Comparison of ENCODE assay signal across 8 cellular contexts in the genomic region with DNA sequence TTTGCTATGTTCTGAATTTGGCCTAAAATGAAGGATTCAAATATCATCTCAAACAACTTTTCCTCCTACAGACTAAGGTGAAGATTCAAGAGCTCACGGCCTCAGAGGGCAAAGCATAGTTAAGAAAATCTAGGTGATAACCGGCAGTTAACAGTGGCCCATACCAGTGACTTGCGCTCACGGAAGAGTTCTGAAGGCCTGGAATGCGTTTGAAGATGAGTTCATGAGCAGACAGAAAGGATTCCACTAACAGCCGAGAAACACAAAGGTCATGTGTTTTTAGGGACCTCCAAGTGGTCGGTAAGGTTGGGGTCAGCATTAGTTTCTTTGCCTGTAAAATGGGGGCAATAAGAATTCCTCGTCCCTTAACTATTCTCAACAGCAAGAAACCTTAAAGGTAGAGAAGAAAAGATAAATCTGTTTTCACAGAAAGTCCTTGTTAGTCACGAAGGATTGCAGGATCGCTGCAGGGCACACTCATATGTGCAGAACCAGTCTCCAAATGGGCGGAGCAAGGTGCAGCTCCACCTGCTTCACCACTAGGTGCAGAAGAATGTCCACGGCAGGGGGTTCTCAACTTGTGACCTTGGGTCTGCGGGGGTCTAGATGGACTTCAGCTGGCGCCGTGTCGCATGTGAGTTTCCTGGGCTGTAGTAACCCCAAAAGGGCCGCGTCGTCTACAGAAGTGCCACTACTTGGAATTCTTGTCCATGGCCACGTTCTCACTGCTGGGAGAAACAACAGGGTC. TPM values are rescaled to one million over a fixed set of nuclear protein-coding genes. Genes with fewer than 3 reads are reported as not detected.
A peak's percentile ranks its signal among the peaks of the same experiment; 100 is the strongest.
DNase-seq lines count a peak whose midpoint lies in the region; ATAC-seq and TF ChIP-seq lines count a peak whose summit lies in the region.

No MANE protein-coding gene starts in this region.

- TF ChIP-seq CTCF in GM20000 (IDR thresholded peaks at IDR 0.05; ENCODE audit: extremely low read depth, missing control alignments) (no peak), KMS-11 (conservative IDR thresholded peaks at IDR 0.05; ENCODE audit: low read depth, low read length) (peak; percentile 38; the same call in 1 of the 2 replicates), esophagus muscularis mucosa (IDR thresholded peaks at IDR 0.05) (peak in 1 of 3 experiments; percentile 22), omental fat pad (IDR thresholded peaks at IDR 0.05) (peak in 1 of 3 donors; percentile 27), uterus (IDR thresholded peaks at IDR 0.05) (peak in 2 of 4 experiments; percentile 2 to 4)

- no peaks in the 10 kb centered on the region for H3K9me3 ChIP-seq in CD8-positive, alpha-beta memory T cell (ENCODE audit: low read length)
- H3K9me3 ChIP-seq in esophagus muscularis mucosa (no peaks in the 10 kb centered on the region), uterus (no peaks in the 10 kb centered on the region)

- peaks cover 41% of the 10 kb centered on the region for H3K79me2 ChIP-seq in KMS-11 (ENCODE audit: insufficient read depth, low read depth)

- no peak for TF ChIP-seq EP300 in esophagus muscularis mucosa (IDR thresholded peaks at IDR 0.05)

- H3K9me3 Mint-ChIP-seq in CD8-positive, alpha-beta memory T cell: no peaks in the 10 kb centered on the region
- no peaks in the 10 kb centered on the region for H3K9me3 Mint-ChIP-seq in activated CD4-positive, alpha-beta memory T cell treated with anti-CD3 and anti-CD28 coated beads for 36 hours

- peak overlapping the region; percentile 97 for H3K4me3 ChIP-seq in CD8-positive, alpha-beta memory T cell (ENCODE audit: low read length)
- H3K4me3 ChIP-seq in KMS-11 (IDR thresholded peaks at IDR 0.05; ENCODE audit: insufficient read depth, low read depth, low read length) (peak overlapping the region; percentile 76), esophagus muscularis mucosa (peak overlapping the region; percentile 70 to 96 (median 78)), uterus (peak overlapping the region; percentile 81 to 85)

- H3K36me3 Mint-ChIP-seq in CD8-positive, alpha-beta memory T cell: peaks cover 0 to 13% (median 4%) of the 10 kb centered on the region in 3 donors
- peaks cover 8% of the 10 kb centered on the region for H3K36me3 Mint-ChIP-seq in activated CD4-positive, alpha-beta memory T cell treated with anti-CD3 and anti-CD28 coated beads for 36 hours

- H3K9ac ChIP-seq in KMS-11: peak overlapping the region; percentile 71; the same call in 1 of the 2 replicates

- H3K4me1 ChIP-seq in CD8-positive, alpha-beta memory T cell (ENCODE audit: insufficient read depth, low read length): peaks cover 29% of the 10 kb centered on the region
- H3K4me1 ChIP-seq in KMS-11 (ENCODE audit: low read depth, poor library complexity, severe bottlenecking): peaks cover 25% of the 10 kb centered on the region
- peaks cover 18 to 34% (median 29%) of the 10 kb centered on the region in 4 donors for H3K4me1 ChIP-seq in esophagus muscularis mucosa
- peaks cover 4 to 6% of the 10 kb centered on the region in 2 donors for H3K4me1 ChIP-seq in uterus

- H3K4me2 ChIP-seq in KMS-11: peak overlapping the region; percentile 81

- DNase-seq in CD8-positive, alpha-beta memory T cell: peak in 3 of 5 donors; percentile 13 to 67 (median 33)
- DNase-seq in GM20000 (ENCODE audit: low spot score): peak; percentile 38
- DNase-seq in activated CD4-positive, alpha-beta memory T cell treated with anti-CD3 and anti-CD28 coated beads for 36 hours: peak; percentile 68
- DNase-seq in esophagus muscularis mucosa (ENCODE audit: extremely low spot score): no peak
- DNase-seq in omental fat pad (ENCODE audit: low spot score): no peak
- peak in 1 of 2 donors; percentile 27 for DNase-seq in uterus

- H3K4me1 Mint-ChIP-seq in CD8-positive, alpha-beta memory T cell: peaks cover 49 to 59% (median 56%) of the 10 kb centered on the region in 3 donors
- peaks cover 33% of the 10 kb centered on the region for H3K4me1 Mint-ChIP-seq in activated CD4-positive, alpha-beta memory T cell treated with anti-CD3 and anti-CD28 coated beads for 36 hours (ENCODE audit: low read depth)

- H3K36me3 ChIP-seq in CD8-positive, alpha-beta memory T cell (ENCODE audit: insufficient read depth, low read length): no peaks in the 10 kb centered on the region
- H3K36me3 ChIP-seq in KMS-11 (ENCODE audit: insufficient read depth): no peaks in the 10 kb centered on the region
- H3K36me3 ChIP-seq in esophagus muscularis mucosa: no peaks in the 10 kb centered on the region
- no peaks in the 10 kb centered on the region for H3K36me3 ChIP-seq in uterus

- CTCF ChIA-PET in CD8-positive, alpha-beta memory T cell (lab: Charles Lee): interaction anchor here (0.9 to 1.1 kb wide), 3 partner anchors 11 to 95 kb away, joined by 3 to 4 read pairs (median 3); no protein-coding TSS in a partner anchor
- CTCF ChIA-PET in activated CD4-positive, alpha-beta memory T cell treated with anti-CD3 and anti-CD28 coated beads for 36 hours (lab: Charles Lee): interaction anchor here (0.6 to 1.4 kb wide), 4 partner anchors 21 to 91 kb away, joined by 3 to 8 read pairs (median 4); a partner anchor contains a TSS

- TF ChIP-seq POLR2A in esophagus muscularis mucosa (IDR thresholded peaks at IDR 0.05; ENCODE audit: low read depth) (no peak), uterus (IDR thresholded peaks at IDR 0.05) (no peak)

- H3K27ac ChIP-seq in CD8-positive, alpha-beta memory T cell (ENCODE audit: low read depth, low read length): peak overlapping the region; percentile 79
- H3K27ac ChIP-seq in KMS-11 (peak overlapping the region; percentile 13; the same call in 1 of the 2 replicates), esophagus muscularis mucosa (replicated peaks in 1 of 4) (peak overlapping the region; percentile 73 to 85 (median 82)), uterus (peak overlapping the region; percentile 71 to 78)

- POLR2A ChIA-PET in CD8-positive, alpha-beta memory T cell (lab: Charles Lee): interaction anchor here (1.4 kb wide), 1 partner anchor 63 kb away, joined by 13 read pairs; a partner anchor contains a TSS
- POLR2A ChIA-PET in activated CD4-positive, alpha-beta memory T cell treated with anti-CD3 and anti-CD28 coated beads for 36 hours (lab: Charles Lee): interaction anchor here (0.6 to 1.7 kb wide), 2 partner anchors 37 to 91 kb away, joined by 4 to 7 read pairs; no protein-coding TSS in a partner anchor

- no peaks in the 10 kb centered on the region for H3K27me3 Mint-ChIP-seq in CD8-positive, alpha-beta memory T cell
- H3K27me3 Mint-ChIP-seq in activated CD4-positive, alpha-beta memory T cell treated with anti-CD3 and anti-CD28 coated beads for 36 hours: no peaks in the 10 kb centered on the region

- H4K20me1 ChIP-seq in KMS-11 (ENCODE audit: insufficient read depth): no peaks in the 10 kb centered on the region

- peak overlapping the region; percentile 80 for H2AFZ ChIP-seq in KMS-11 (ENCODE audit: low read depth)

- ATAC-seq in omental fat pad (ENCODE audit: low FRiP score) (peak; percentile 49), GM21786 (IDR thresholded peaks at IDR 0.05; ENCODE audit: unreplicated experiment) (no peak)

- H3K27me3 ChIP-seq in CD8-positive, alpha-beta memory T cell (ENCODE audit: insufficient read depth, low read length, poor library complexity, severe bottlenecking): no peaks in the 10 kb centered on the region
- H3K27me3 ChIP-seq in KMS-11 (ENCODE audit: insufficient read depth, low read depth) (no peaks in the 10 kb centered on the region), esophagus muscularis mucosa (no peaks in the 10 kb centered on the region), uterus (no peaks in the 10 kb centered on the region)

- peak overlapping the region; percentile 86 to 99 (median 96) for H3K27ac Mint-ChIP-seq in CD8-positive, alpha-beta memory T cell
- H3K27ac Mint-ChIP-seq in activated CD4-positive, alpha-beta memory T cell treated with anti-CD3 and anti-CD28 coated beads for 36 hours: peak overlapping the region; percentile 89

- intact Hi-C loops in activated CD4-positive, alpha-beta memory T cell treated with anti-CD3 and anti-CD28 coated beads for 36 hours (cut with micrococcal nuclease): loop anchor here (1.0 to 2.0 kb wide), 3 partner anchors 63 to 90 kb away; a partner anchor contains a TSS
- intact Hi-C loops in esophagus muscularis mucosa (cut with DNase I): loop anchor here (5.0 kb wide), 1 partner anchor 63 kb away; a partner anchor contains a TSS
- intact Hi-C loops in uterus (cut with DNase I; ENCODE audit: low total_unique reads): no loop called here

- 38% methylated on average over 20 of the region's 20 CpGs for WGBS in esophagus muscularis mucosa

- H3K4me3 Mint-ChIP-seq in CD8-positive, alpha-beta memory T cell: peak overlapping the region; percentile 93 to 98 (median 96)
- peak overlapping the region; percentile 91 for H3K4me3 Mint-ChIP-seq in activated CD4-positive, alpha-beta memory T cell treated with anti-CD3 and anti-CD28 coated beads for 36 hours

RNA-seq across cellular contexts. Expression of a gene that starts 0.7 kb away (rescaled TPM):
- 10 to 100 TPM; 69.0 to 70.2 TPM for total RNA-seq in CD8-positive, alpha-beta memory T cell
- 49.5 TPM for polyA plus RNA-seq in CD8-positive, alpha-beta memory T cell
- 10 to 100 TPM; 50.7 to 52.7 TPM for total RNA-seq in activated CD4-positive, alpha-beta memory T cell treated with anti-CD3 and anti-CD28 coated beads for 36 hours
- total RNA-seq in esophagus muscularis mucosa: 1 to 10 TPM; 6.6 to 8.6 (median 7.4) TPM
- 10 to 100 TPM in 2 of 4 donors, 1 to 10 TPM in 2; 7.9 to 20.5 (median 10.9) TPM for total RNA-seq in omental fat pad
- 10 to 100 TPM in 2 of 4 donors, 1 to 10 TPM in 1, under 1 TPM in 1; 0.29 to 19.4 (median 8.8) TPM for total RNA-seq in uterus

Comparison
In these comparisons a context has a peak if more than half of its experiments do, and no peak if none do; other contexts are left out.
1. DNase-seq: peak in CD8-positive, alpha-beta memory T cell (3 of 5), GM20000 (single experiment) and activated CD4-positive, alpha-beta memory T cell treated with anti-CD3 and anti-CD28 coated beads for 36 hours (single experiment); none in esophagus muscularis mucosa (single experiment) and omental fat pad (single experiment).
2. H3K27ac ChIP-seq: peak in every context shown above with its lines; median percentile 82 in esophagus muscularis mucosa; 79 in CD8-positive, alpha-beta memory T cell; 74 in uterus; 13 in KMS-11.
3. Peak in every context shown above with its lines, with median percentiles within 50 percentile points of each other: H3K4me3 ChIP-seq.